10 cellular contexts compared by ENCODE assay signal in the genomic region with DNA sequence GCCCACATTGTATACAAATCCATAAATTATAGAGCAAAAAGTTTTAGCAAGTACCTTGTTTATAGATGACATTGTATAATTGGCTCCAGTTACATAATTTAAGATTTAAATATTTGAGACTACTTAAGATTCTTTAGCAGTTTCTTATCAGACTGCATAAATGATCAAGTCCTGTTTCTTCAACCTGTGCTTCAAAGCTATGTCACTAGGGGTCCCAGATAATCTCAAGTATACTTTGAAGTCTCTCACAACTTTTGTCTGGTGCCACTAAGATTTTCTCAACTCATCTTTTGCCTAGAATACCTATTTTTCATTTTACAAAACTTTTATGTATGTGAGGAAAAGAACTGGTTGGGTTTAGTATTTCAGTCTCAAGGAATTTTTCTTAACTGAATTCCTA.
A peak's percentile ranks its signal among the peaks of the same experiment; 100 is the strongest.
DNase-seq lines count a peak whose midpoint lies in the region; FAIRE-seq and TF ChIP-seq lines count a peak whose summit lies in the region.
"Had no signal": no experiment of that assay in that cellular context is flagged by ENCODE, and none has a peak within 500 bp of the region (broad histone marks: within the 10 kb centered on the region; RNA-seq: fewer than 3 reads in every experiment).

No MANE protein-coding gene starts in this region.

- H3K4me3 ChIP-seq in A673 (ENCODE audit: low read depth, low read length, poor library complexity, severe bottlenecking), result no peak overlapping the region
- H3K4me3 ChIP-seq in fibroblast of mammary gland (ENCODE audit: control insufficient read depth, low read depth, low read length), result no peak overlapping the region
- H3K4me3 ChIP-seq: GM23248 had no signal

- H3K27ac Mint-ChIP-seq in mesothelial cell of epicardium, result no peak overlapping the region

- peaks cover 8% of the 10 kb centered on the region for H3K4me1 Mint-ChIP-seq in mesothelial cell of epicardium

- H3K36me3 Mint-ChIP-seq in mesothelial cell of epicardium, result peaks cover 18% of the 10 kb centered on the region

- intact Hi-C loops in A673 (cut with micrococcal nuclease; ENCODE audit: unreplicated experiment), result loop anchor here (1.0 to 5.0 kb wide), 3 partner anchors 206 to 469 kb away; partner anchors contain the start of gene STAG1

- TF ChIP-seq CTCF in A673 (conservative IDR thresholded peaks at IDR 0.05; ENCODE audit: low read depth, low read length), result peak; percentile 51; the same call in 1 of the 2 replicates
- no peak for TF ChIP-seq CTCF in fibroblast of mammary gland (conservative IDR thresholded peaks at IDR 0.05; ENCODE audit: control insufficient read depth, insufficient read depth, low read depth, low read length)
- TF ChIP-seq CTCF in mesothelial cell of epicardium (IDR thresholded peaks at IDR 0.05; ENCODE audit: unreplicated experiment), result no peak

- no peaks in the 10 kb centered on the region for H3K9me3 Mint-ChIP-seq in mesothelial cell of epicardium

- peak overlapping the region; percentile 27 for H3K27ac ChIP-seq in A673 (ENCODE audit: low read depth, low read length, poor library complexity, severe bottlenecking)
- H3K27ac ChIP-seq: HL-60 had no signal

- FAIRE-seq in GM19239 (lab: Jason Lieb, UNC), result peak; percentile 83

- CTCF ChIA-PET in A673 (lab: Charles Lee), result interaction anchor here (2.3 to 2.6 kb wide), 2 partner anchors 206 to 467 kb away, joined by 9 to 28 read pairs; partner anchors contain the start of gene STAG1

- POLR2A ChIA-PET in A673 (lab: Charles Lee; ENCODE audit: low non-redundant PET), result interaction anchor here (0.7 kb wide), 1 partner anchor 486 kb away, joined by 4 read pairs; no protein-coding TSS in a partner anchor

- H3K9me3 ChIP-seq in A673 (ENCODE audit: low read depth, low read length, poor library complexity, severe bottlenecking), result no peaks in the 10 kb centered on the region

- no peaks in the 10 kb centered on the region for H3K27me3 Mint-ChIP-seq in mesothelial cell of epicardium (ENCODE audit: low read depth)

- no peaks in the 10 kb centered on the region for H3K36me3 ChIP-seq in A673 (ENCODE audit: insufficient read depth, low read length, poor library complexity, severe bottlenecking)

- peak; percentile 60 for DNase-seq in A673 (ENCODE audit: low spot score)
- DNase-seq in GM19239 (ENCODE audit: insufficient read length, low spot score), result no peak
- DNase-seq in RKO (ENCODE audit: low spot score), result peak; percentile 48
- peak; percentile 30 for DNase-seq in fibroblast of mammary gland (ENCODE audit: low read depth)
- DNase-seq in mesothelial cell of epicardium (ENCODE audit: low spot score in 2 of 2, unreplicated experiment in 2 of 2), result no peak
- DNase-seq in anterior cingulate cortex (lab: John Stamatoyannopoulos, UW), result no peak
- DNase-seq in hippocampal formation (lab: John Stamatoyannopoulos, UW), result no peak
- no peak for DNase-seq in epidermal melanocyte (ENCODE audit: insufficient read length, low spot score)
- DNase-seq: GM23248 had no signal

- BruUV-seq in A673 (replicated peaks; lab: Mats Ljungman, UMichigan), result TSS peak; percentile 68

- no peaks in the 10 kb centered on the region for H3K27me3 ChIP-seq in A673 (replicated peaks; ENCODE audit: insufficient read depth, low read depth, low read length, poor library complexity)

- H3K4me1 ChIP-seq in A673 (ENCODE audit: insufficient read depth, low read length, poor library complexity, severe bottlenecking), result peaks cover 51% of the 10 kb centered on the region

- H3K4me3 Mint-ChIP-seq in mesothelial cell of epicardium, result no peak overlapping the region

Comparison
In these comparisons a context has a peak if more than half of its experiments do, and no peak if none do; other contexts are left out.
1. DNase-seq: peak in A673 (single experiment), RKO (single experiment) and fibroblast of mammary gland (single experiment); none in GM19239 (single experiment), mesothelial cell of epicardium (0 of 2), anterior cingulate cortex (0 of 58), hippocampal formation (0 of 2) and epidermal melanocyte (single experiment).